Comparison of ENCODE assay signal across 15 cellular contexts in the genomic region with DNA sequence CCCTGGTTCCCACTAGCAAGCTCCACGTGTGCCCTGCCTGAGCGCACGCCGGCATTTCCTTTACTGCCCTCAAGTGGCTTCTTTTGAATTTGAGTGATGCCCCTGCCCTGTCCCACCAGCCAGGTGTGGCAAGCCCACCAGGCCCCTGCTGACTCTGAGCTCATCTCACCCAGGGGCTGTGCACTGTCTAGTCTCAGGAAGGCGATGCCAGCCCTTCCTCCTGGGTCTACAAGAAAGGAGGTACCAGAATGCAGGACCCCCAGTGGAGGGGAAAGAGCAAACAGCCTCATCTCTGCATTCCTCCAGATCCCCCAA. TPM values are rescaled to one million over a fixed set of nuclear protein-coding genes. Genes with fewer than 3 reads are reported as not detected.
DNase-seq lines count a peak whose midpoint lies in the region; ATAC-seq and TF ChIP-seq lines count a peak whose summit lies in the region.
"Had no signal": no experiment of that assay in that cellular context is flagged by ENCODE, and none has a peak within 500 bp of the region (broad histone marks: within the 10 kb centered on the region; RNA-seq: fewer than 3 reads in every experiment).

No MANE protein-coding gene starts in this region.

- H3K27me3 ChIP-seq in BJ (ENCODE audit: control insufficient read depth, insufficient read depth, low read length) (no peaks in the 10 kb centered on the region), adipocyte (replicated peaks; ENCODE audit: control insufficient read depth, insufficient read depth, low read length) (no peaks in the 10 kb centered on the region), right cardiac atrium (ENCODE audit: control insufficient read depth, insufficient read depth) (no peaks in the 10 kb centered on the region), sigmoid colon (no peaks in the 10 kb centered on the region)

- peak overlapping the region; percentile 84 for H3K9ac ChIP-seq in adipocyte (ENCODE audit: low read length)

- H3K36me3 ChIP-seq in BJ (ENCODE audit: control insufficient read depth, insufficient read depth, low read length), result peaks cover 39% of the 10 kb centered on the region
- peaks cover 47% of the 10 kb centered on the region for H3K36me3 ChIP-seq in adipocyte (ENCODE audit: control insufficient read depth, insufficient read depth, low read length, severe bottlenecking)
- H3K36me3 ChIP-seq in sigmoid colon, result peaks cover 19 to 64% (median 38%) of the 10 kb centered on the region in 4 donors

- CTCF ChIA-PET in BJ (lab: Yijun Ruan, JAX), result interaction anchor here (0.5 to 1.8 kb wide), 6 partner anchors 11 to 25 kb away, joined by 3 to 7 read pairs (median 4); no protein-coding TSS in a partner anchor

- intact Hi-C loops in right cardiac atrium (cut with DNase I), result no loop called here
- intact Hi-C loops in sigmoid colon (cut with DNase I), result no loop called here
- intact Hi-C loops in head of caudate nucleus (cut with DNase I), result loop anchor here (5.0 kb wide), 1 partner anchor 67 kb away; no protein-coding TSS in a partner anchor

- no peaks in the 10 kb centered on the region for H3K9me3 ChIP-seq in adipocyte (ENCODE audit: control insufficient read depth, low read length)
- no peaks in the 10 kb centered on the region for H3K9me3 ChIP-seq in right cardiac atrium (ENCODE audit: control insufficient read depth, low read length)
- no peaks in the 10 kb centered on the region for H3K9me3 ChIP-seq in sigmoid colon

- 46% methylated on average over 5 of the region's 5 CpGs for WGBS in right cardiac atrium
- 74 to 81% methylated on average over 5 of the region's 5 CpGs for WGBS in sigmoid colon, 2 donors

- H3K4me3 ChIP-seq in BJ (ENCODE audit: low read depth, low read length) (no peak overlapping the region), adipocyte (ENCODE audit: low read length) (peak overlapping the region; percentile 60), right cardiac atrium (ENCODE audit: low read length) (no peak overlapping the region), sigmoid colon (no peak overlapping the region)

- TF ChIP-seq POLR2A in sigmoid colon (IDR thresholded peaks at IDR 0.05), result no peak

- no peak for ATAC-seq in right cardiac atrium
- no peak for ATAC-seq in stimulated activated naive CD8-positive, alpha-beta T cell treated with anti-CD3 and anti-CD28 coated beads, Interleukin-15, Interleukin-2, amounts not matched to agents 100 U/mL and 50 U/mL, for 24 hours

- no peak for DNase-seq in BJ (ENCODE audit: low read depth)
- DNase-seq in adipocyte (ENCODE audit: low read depth), result no peak
- no peak for DNase-seq in right cardiac atrium
- no peak for DNase-seq in sigmoid colon
- no peak for DNase-seq in stimulated activated naive CD8-positive, alpha-beta T cell treated with anti-CD3 and anti-CD28 coated beads, Interleukin-15, Interleukin-2, amounts not matched to agents 100 U/mL and 50 U/mL, for 24 hours
- DNase-seq in stimulated activated CD4-positive, alpha-beta T cell treated with anti-CD3 and anti-CD28 coated beads, Interleukin-4, amount 100 ng/mL, for 24 hours, result no peak
- no peak for DNase-seq in head of caudate nucleus
- no peak for DNase-seq in NCI-H82 (lab: John Stamatoyannopoulos, UW)
- DNase-seq: CD4-positive, alpha-beta memory T cell; naive B cell; NCI-H526 treated with DMSO at 0.1 percent for 48 hours; stimulated activated CD4-positive, alpha-beta T cell treated with anti-CD3 and anti-CD28 coated beads, Interleukin-4, amount 100 ng/mL, for 1 hour; T-helper 1 cell had no signal

- POLR2A ChIA-PET in BJ (lab: Charles Lee), result no interaction called here

- H3K4me1 ChIP-seq in adipocyte (ENCODE audit: control insufficient read depth, insufficient read depth, low read length) (peaks cover 62% of the 10 kb centered on the region), right cardiac atrium (ENCODE audit: control insufficient read depth, insufficient read depth, low read length) (peaks cover 40% of the 10 kb centered on the region), sigmoid colon (peaks cover 0 to 77% (median 68%) of the 10 kb centered on the region in 4 donors)

- TF ChIP-seq EP300 in sigmoid colon (IDR thresholded peaks at IDR 0.05), result no peak

- H3K27ac ChIP-seq in right cardiac atrium (ENCODE audit: low read length) (peak overlapping the region; percentile 97), sigmoid colon (peak overlapping the region; percentile 77 to 87 (median 84))

- TF ChIP-seq CTCF in BJ (IDR thresholded peaks at IDR 0.05; ENCODE audit: insufficient read depth, low read depth, low read length) (0 out of 2 replicates have a peak, but pooled peaks have one; percentile 1), sigmoid colon (IDR thresholded peaks at IDR 0.05) (no peak)

RNA-seq across cellular contexts. Expression of gene EPHX3, which starts 17.3 kb away (rescaled TPM):
- polyA plus RNA-seq in BJ (2011; rRNA removed), result 0.04 and 0.05 TPM in 2 replicates
- polyA minus RNA-seq in BJ (2011; rRNA and poly(A)+ RNA removed), result 0.38 TPM in 1 of 2 replicates, not detected in the other
- under 1 TPM in 2 of 4 donors, not detected in 2; 0.11 to 0.17 TPM for total RNA-seq in right cardiac atrium
- 0.09 TPM for polyA plus RNA-seq in right cardiac atrium
- total RNA-seq in sigmoid colon, result not detected
- polyA plus RNA-seq in sigmoid colon, result under 1 TPM in 2 of 3 donors, not detected in 1; 0.46 to 0.73 TPM
- total RNA-seq: glomerular endothelial cell, M059J had no signal
- polyA plus RNA-seq: CD4-positive, alpha-beta memory T cell had no signal

RNA-seq across cellular contexts. Expression of gene NOTCH3, which starts 48.7 kb away (rescaled TPM):
- polyA plus RNA-seq in BJ (2011; rRNA removed) (13.3 and 37.6 TPM in 2 replicates), right cardiac atrium (10.9 TPM), sigmoid colon (1 to 10 TPM in 1 of 3 donors, under 1 TPM in 2; under 0.01 to 9.1 (median 0.46) TPM)
- 41.8 and 52.6 TPM in 2 replicates for polyA minus RNA-seq in BJ (2011; rRNA and poly(A)+ RNA removed)
- total RNA-seq in right cardiac atrium (10 to 100 TPM; 11.3 to 22.1 (median 17.2) TPM), sigmoid colon (10 to 100 TPM in 1 of 4 donors, 1 to 10 TPM in 3; 2.8 to 15.0 (median 5.1) TPM)
- polyA plus RNA-seq: CD4-positive, alpha-beta memory T cell had no signal
